Comparison of ENCODE assay signal across 22 cellular contexts in the genomic region with DNA sequence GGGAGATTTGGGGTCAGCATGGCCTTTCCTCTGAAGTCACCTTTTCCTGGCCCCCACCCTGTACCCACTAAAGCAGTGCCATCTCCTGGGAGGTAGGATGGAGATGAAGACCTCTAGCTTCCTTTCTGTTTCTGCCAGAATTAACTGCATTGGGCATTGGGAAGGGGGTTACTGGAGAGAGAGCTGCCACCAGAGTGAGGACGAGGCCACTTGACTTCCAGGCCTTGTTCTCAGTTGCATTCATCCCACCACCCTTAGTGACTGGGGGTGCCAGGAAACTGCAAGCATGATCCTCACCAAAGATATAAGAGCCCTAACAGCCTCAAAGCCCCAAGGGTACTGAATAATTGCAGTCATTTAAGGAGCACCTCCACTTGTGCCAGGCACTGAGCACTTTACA. TPM values are rescaled to one million over a fixed set of nuclear protein-coding genes. Genes with fewer than 3 reads are reported as not detected.
DNase-seq lines count a peak whose midpoint lies in the region; ATAC-seq, FAIRE-seq and TF ChIP-seq lines count a peak whose summit lies in the region.
"Had no signal": no experiment of that assay in that cellular context is flagged by ENCODE, and none has a peak within 500 bp of the region (broad histone marks: within the 10 kb centered on the region; RNA-seq: fewer than 3 reads in every experiment).

No MANE protein-coding gene starts in this region.

- CTCF ChIA-PET in activated naive CD4-positive, alpha-beta T cell treated with anti-CD3 and anti-CD28 coated beads, Interleukin-2, amount 10 ng/mL, durations not matched to agents 7 days and 5 days (lab: Charles Lee): no interaction called here

- FAIRE-seq in pancreas (lab: Jason Lieb, UNC): no peak
- FAIRE-seq: RCC 7860 had no signal

- no peaks in the 10 kb centered on the region for H3K36me3 Mint-ChIP-seq in activated naive CD4-positive, alpha-beta T cell treated with anti-CD3 and anti-CD28 coated beads, Interleukin-2, amount 50 U/mL, for 24 hours
- H3K36me3 Mint-ChIP-seq in activated naive CD4-positive, alpha-beta T cell treated with anti-CD3 and anti-CD28 coated beads, Interleukin-2, amount 10 ng/mL, durations not matched to agents 7 days and 5 days: peaks cover 33% of the 10 kb centered on the region
- peaks cover 68% of the 10 kb centered on the region for H3K36me3 Mint-ChIP-seq in dendritic cell treated with granulocyte-macrophage colony-stimulating factor and Interleukin-4, amounts not matched to agents 40 ng/mL and 50 ng/mL, for 4 days (ENCODE audit: low read depth)

- H3K4me1 ChIP-seq in sigmoid colon (no peaks in the 10 kb centered on the region), pancreas (no peaks in the 10 kb centered on the region)

- TF ChIP-seq EP300 in sigmoid colon (IDR thresholded peaks at IDR 0.05): no peak

- H3K27me3 ChIP-seq in sigmoid colon (no peaks in the 10 kb centered on the region), pancreas (no peaks in the 10 kb centered on the region)

- H3K9me3 Mint-ChIP-seq in activated naive CD4-positive, alpha-beta T cell treated with anti-CD3 and anti-CD28 coated beads, Interleukin-2, amount 50 U/mL, for 24 hours: no peaks in the 10 kb centered on the region
- H3K9me3 Mint-ChIP-seq in activated naive CD4-positive, alpha-beta T cell treated with anti-CD3 and anti-CD28 coated beads, Interleukin-2, amount 10 ng/mL, durations not matched to agents 7 days and 5 days: no peaks in the 10 kb centered on the region
- no peaks in the 10 kb centered on the region for H3K9me3 Mint-ChIP-seq in dendritic cell treated with granulocyte-macrophage colony-stimulating factor and Interleukin-4, amounts not matched to agents 40 ng/mL and 50 ng/mL, for 4 days
- H3K9me3 Mint-ChIP-seq: CD4-positive, alpha-beta memory T cell had no signal

- peak overlapping the region; percentile 51 for H3K27ac Mint-ChIP-seq in activated naive CD4-positive, alpha-beta T cell treated with anti-CD3 and anti-CD28 coated beads, Interleukin-2, amount 50 U/mL, for 24 hours
- no peak overlapping the region for H3K27ac Mint-ChIP-seq in activated naive CD4-positive, alpha-beta T cell treated with anti-CD3 and anti-CD28 coated beads, Interleukin-2, amount 10 ng/mL, durations not matched to agents 7 days and 5 days
- peak overlapping the region; percentile 55 for H3K27ac Mint-ChIP-seq in dendritic cell treated with granulocyte-macrophage colony-stimulating factor and Interleukin-4, amounts not matched to agents 40 ng/mL and 50 ng/mL, for 4 days

- H3K4me3 Mint-ChIP-seq in activated naive CD4-positive, alpha-beta T cell treated with anti-CD3 and anti-CD28 coated beads, Interleukin-2, amount 50 U/mL, for 24 hours: no peak overlapping the region
- H3K4me3 Mint-ChIP-seq in activated naive CD4-positive, alpha-beta T cell treated with anti-CD3 and anti-CD28 coated beads, Interleukin-2, amount 10 ng/mL, durations not matched to agents 7 days and 5 days: no peak overlapping the region
- H3K4me3 Mint-ChIP-seq in dendritic cell treated with granulocyte-macrophage colony-stimulating factor and Interleukin-4, amounts not matched to agents 40 ng/mL and 50 ng/mL, for 4 days: no peak overlapping the region

- intact Hi-C loops in dendritic cell treated with granulocyte-macrophage colony-stimulating factor and Interleukin-4, amounts not matched to agents 40 ng/mL and 50 ng/mL, for 4 days (cut with micrococcal nuclease): no loop called here
- intact Hi-C loops in sigmoid colon (cut with DNase I) (no loop called here), pancreas (cut with DNase I) (no loop called here)

- H3K9me3 ChIP-seq in KOPT-K1 (ENCODE audit: insufficient read depth, low read length, poor library complexity, severe bottlenecking) (no peaks in the 10 kb centered on the region), sigmoid colon (no peaks in the 10 kb centered on the region), pancreas (no peaks in the 10 kb centered on the region)

- H3K27ac ChIP-seq in KOPT-K1 (ENCODE audit: low read depth, low read length, poor library complexity, severe bottlenecking) (peak overlapping the region; percentile 38), sigmoid colon (no peak overlapping the region), pancreas (no peak overlapping the region)

- peaks cover 24% of the 10 kb centered on the region for H3K4me1 Mint-ChIP-seq in activated naive CD4-positive, alpha-beta T cell treated with anti-CD3 and anti-CD28 coated beads, Interleukin-2, amount 50 U/mL, for 24 hours
- H3K4me1 Mint-ChIP-seq in activated naive CD4-positive, alpha-beta T cell treated with anti-CD3 and anti-CD28 coated beads, Interleukin-2, amount 10 ng/mL, durations not matched to agents 7 days and 5 days: peaks cover 22% of the 10 kb centered on the region
- peaks cover 73% of the 10 kb centered on the region for H3K4me1 Mint-ChIP-seq in dendritic cell treated with granulocyte-macrophage colony-stimulating factor and Interleukin-4, amounts not matched to agents 40 ng/mL and 50 ng/mL, for 4 days (ENCODE audit: low read depth)

- peaks cover 80% of the 10 kb centered on the region for H3K36me3 ChIP-seq in KOPT-K1 (ENCODE audit: insufficient read depth, low read length)
- H3K36me3 ChIP-seq in sigmoid colon: no peaks in the 10 kb centered on the region
- no peaks in the 10 kb centered on the region for H3K36me3 ChIP-seq in pancreas

- ATAC-seq in pancreas: no peak
- ATAC-seq: Right ventricle myocardium inferior had no signal

- H3K4me3 ChIP-seq in sigmoid colon (no peak overlapping the region), pancreas (no peak overlapping the region)

- no peak for DNase-seq in activated naive CD4-positive, alpha-beta T cell treated with anti-CD3 and anti-CD28 coated beads, Interleukin-2, amount 10 ng/mL, durations not matched to agents 7 days and 5 days
- DNase-seq in sigmoid colon: peak; percentile 21
- no peak for DNase-seq in pancreas
- DNase-seq in kidney tubule cell (ENCODE audit: low spot score): no peak
- DNase-seq in activated CD4-positive, alpha-beta T cell treated with anti-CD3 and anti-CD28 coated beads for 1 hour: no peak
- DNase-seq: Calu3; CD4-positive, alpha-beta memory T cell; KBM-7; NCI-H1105 treated with DMSO at 0.1 percent for 48 hours; NCI-H1694; NCI-H2081 treated with DMSO at 0.1 percent for 48 hours; NCI-H510A; NCI-H748 treated with DMSO at 0.1 percent for 48 hours; NK-92 treated with Interleukin-12 subunit alpha and Interleukin-12 subunit beta, amount 100 ng/mL, for 24 hours had no signal

- no peak for TF ChIP-seq POLR2A in sigmoid colon (IDR thresholded peaks at IDR 0.05)

- WGBS in sigmoid colon, 2 donors: 90 to 91% methylated on average over 1 of the region's 1 CpG
- WGBS in pancreas, 2 donors: 88 to 95% methylated on average over 1 of the region's 1 CpG

- no peak for TF ChIP-seq CTCF in sigmoid colon (IDR thresholded peaks at IDR 0.05)
- TF ChIP-seq CTCF in pancreas (IDR thresholded peaks at IDR 0.05): no peak

- no peaks in the 10 kb centered on the region for H3K27me3 Mint-ChIP-seq in activated naive CD4-positive, alpha-beta T cell treated with anti-CD3 and anti-CD28 coated beads, Interleukin-2, amount 50 U/mL, for 24 hours
- no peaks in the 10 kb centered on the region for H3K27me3 Mint-ChIP-seq in activated naive CD4-positive, alpha-beta T cell treated with anti-CD3 and anti-CD28 coated beads, Interleukin-2, amount 10 ng/mL, durations not matched to agents 7 days and 5 days
- no peaks in the 10 kb centered on the region for H3K27me3 Mint-ChIP-seq in dendritic cell treated with granulocyte-macrophage colony-stimulating factor and Interleukin-4, amounts not matched to agents 40 ng/mL and 50 ng/mL, for 4 days
- H3K27me3 Mint-ChIP-seq: CD4-positive, alpha-beta memory T cell had no signal

RNA-seq across cellular contexts. Expression of a gene that starts 15.8 kb away (rescaled TPM):
- total RNA-seq in sigmoid colon: 1 to 10 TPM; 1.7 to 8.7 (median 5.9) TPM
- 10 to 100 TPM in 2 of 3 donors, 1 to 10 TPM in 1; 6.2 to 48.3 (median 13.2) TPM for polyA plus RNA-seq in sigmoid colon
- total RNA-seq in pancreas: 1 to 10 TPM in 4 of 6 donors, under 1 TPM in 2; 0.31 to 8.5 (median 2.3) TPM
- 1 to 10 TPM; 1.0 to 1.4 TPM for polyA plus RNA-seq in pancreas
- total RNA-seq: A172, Calu3, H4 had no signal
- polyA plus RNA-seq: BJ had no signal

RNA-seq across cellular contexts. Expression of a gene that starts 48.1 kb away (rescaled TPM):
- total RNA-seq in sigmoid colon (10 to 100 TPM in 3 of 4 donors, 1 to 10 TPM in 1; 9.3 to 18.1 (median 13.4) TPM), pancreas (10 to 100 TPM; 15.2 to 23.9 (median 17.8) TPM)
- polyA plus RNA-seq in sigmoid colon (10 to 100 TPM in 1 of 3 donors, 1 to 10 TPM in 2; 6.6 to 18.0 (median 6.7) TPM), pancreas (1 to 10 TPM; 4.1 to 7.0 TPM)

RNA-seq across cellular contexts. Expression of a gene that starts 56.8 kb away (rescaled TPM):
- total RNA-seq in sigmoid colon: 10 to 100 TPM in 1 of 4 donors, 1 to 10 TPM in 3; 2.6 to 11.1 (median 4.7) TPM
- polyA plus RNA-seq in sigmoid colon: 1 to 10 TPM; 1.8 to 3.3 (median 2.5) TPM
- 1 to 10 TPM in 2 of 6 donors, under 1 TPM in 4; 0.08 to 1.0 (median 0.20) TPM for total RNA-seq in pancreas
- polyA plus RNA-seq in pancreas: under 1 TPM; 0.07 to 0.27 TPM
- total RNA-seq: A172, Calu3 had no signal
